In genomic region chr20:36468149-36469000, GRCh38 we compare ENCODE assay signal across 9 cellular contexts.
DNase-seq lines count a peak whose midpoint lies in the region; ATAC-seq and TF ChIP-seq lines count a peak whose summit lies in the region.
"Had no signal": no experiment of that assay in that cellular context is flagged by ENCODE, and none has a peak within 500 bp of the region (broad histone marks: within the 10 kb centered on the region; RNA-seq: fewer than 3 reads in every experiment).

No MANE protein-coding gene starts in this region.

- peak; percentile 23 for ATAC-seq in Right ventricle myocardium inferior
- peak; percentile 39 for ATAC-seq in body of pancreas
- ATAC-seq: activated naive CD8-positive, alpha-beta T cell treated with anti-CD3 and anti-CD28 coated beads, Interleukin-2, amount 50 U/mL, for 24 hours had no signal

- peak overlapping the region; percentile 48 to 94 (median 94) for H3K27ac ChIP-seq in body of pancreas
- H3K27ac ChIP-seq in muscle layer of duodenum (ENCODE audit: low read length): peak overlapping the region; percentile 83

- peak in 1 of 3 donors; percentile 5 for TF ChIP-seq POLR2A in body of pancreas (IDR thresholded peaks at IDR 0.05)

- H3K9me3 ChIP-seq in body of pancreas (no peaks in the 10 kb centered on the region), muscle layer of duodenum (ENCODE audit: control insufficient read depth in 1 of 2, low read length in 2 of 2) (no peaks in the 10 kb centered on the region)

- H3K36me3 ChIP-seq in body of pancreas (replicated peaks in 1 of 2; ENCODE audit: insufficient read depth in 1 of 2, low read depth in 2 of 2): no peaks in the 10 kb centered on the region
- H3K36me3 ChIP-seq in muscle layer of duodenum (ENCODE audit: control insufficient read depth in 1 of 2, insufficient read depth in 2 of 2, low read length in 2 of 2): peaks cover 0 to under 1% of the 10 kb centered on the region in 2 donors

- WGBS in body of pancreas, 2 donors: 24 to 36% methylated on average over 10 of the region's 10 CpGs

- TF ChIP-seq CTCF in body of pancreas (IDR thresholded peaks at IDR 0.05): no peak

- intact Hi-C loops in Right ventricle myocardium inferior (cut with DNase I): loop anchor here (10.0 kb wide), 2 partner anchors 136 to 476 kb away; partner anchors contain the start of gene RAB5IF
- intact Hi-C loops in cardiac septum (cut with DNase I): loop anchor here (10.0 kb wide), 1 partner anchor 396 kb away; a partner anchor contains a TSS
- intact Hi-C loops in body of pancreas (cut with DNase I): no loop called here

- H3K4me1 ChIP-seq in body of pancreas: peaks cover 100% of the 10 kb centered on the region
- H3K4me1 ChIP-seq in muscle layer of duodenum (ENCODE audit: control insufficient read depth in 1 of 2, insufficient read depth in 2 of 2, low read length in 2 of 2): peaks cover 41 to 99% of the 10 kb centered on the region in 2 donors

- H3K27me3 ChIP-seq in body of pancreas: no peaks in the 10 kb centered on the region
- H3K27me3 ChIP-seq in muscle layer of duodenum (ENCODE audit: low read depth, low read length): no peaks in the 10 kb centered on the region

- no peak for DNase-seq in Right ventricle myocardium inferior (ENCODE audit: missing footprints)
- DNase-seq in cardiac septum (ENCODE audit: low spot score): no peak
- DNase-seq in body of pancreas: peak; percentile 53 to 84 (median 76)
- no peak for DNase-seq in 8988T
- no peak for DNase-seq in activated effector memory CD4-positive, alpha-beta T cell treated with anti-CD3 and anti-CD28 coated beads, Interleukin-2, amount 50 U/mL, for 16 hours
- no peak for DNase-seq in SW 1271 (lab: John Stamatoyannopoulos, UW)
- no peak for DNase-seq in stimulated activated CD4-positive, alpha-beta T cell treated with anti-CD3 and anti-CD28 coated beads, Interleukin-1b, Interleukin-23, amount 100 ng/mL, for 48 hours

- H3K4me3 ChIP-seq in body of pancreas (no peak overlapping the region), muscle layer of duodenum (ENCODE audit: low read depth in 1 of 2, low read length in 2 of 2) (no peak overlapping the region)

Comparison
In these comparisons a context has a peak if more than half of its experiments do, and no peak if none do; other contexts are left out.
1. DNase-seq: peak in body of pancreas (4 of 4); none in Right ventricle myocardium inferior (single experiment), cardiac septum (single experiment), 8988T (single experiment), activated effector memory CD4-positive, alpha-beta T cell treated with anti-CD3 and anti-CD28 coated beads, Interleukin-2, amount 50 U/mL, for 16 hours (single experiment), SW 1271 (0 of 2) and stimulated activated CD4-positive, alpha-beta T cell treated with anti-CD3 and anti-CD28 coated beads, Interleukin-1b, Interleukin-23, amount 100 ng/mL, for 48 hours (single experiment).